8 cellular contexts compared by ENCODE assay signal in genomic region chr16:23302045-23302956, GRCh38. TPM values are rescaled to one million over a fixed set of nuclear protein-coding genes. Genes with fewer than 3 reads are reported as not detected.
DNase-seq lines count a peak whose midpoint lies in the region; ATAC-seq and TF ChIP-seq lines count a peak whose summit lies in the region.

Gene SCNN1B, plus strand, starts transcription at chr16:23302302. Its CDS starts 46,298 bp downstream, at chr16:23348600.

- no peak for TF ChIP-seq EP300 in neural cell (conservative IDR thresholded peaks at IDR 0.05; ENCODE audit: poor library complexity, severe bottlenecking)

- H3K9me3 Mint-ChIP-seq in IgD-negative memory B cell: no peaks in the 10 kb centered on the region

- TF ChIP-seq CTCF in DOHH2 (IDR thresholded peaks at IDR 0.05; ENCODE audit: low read depth, low read length, poor library complexity, severe bottlenecking) (no peak), coronary artery (IDR thresholded peaks at IDR 0.05) (no peak), neural cell (IDR thresholded peaks at IDR 0.05; ENCODE audit: poor library complexity, severe bottlenecking) (peak; percentile 18)

- H3F3A ChIP-seq in DOHH2 (ENCODE audit: control insufficient read depth, insufficient read depth) (no peaks in the 10 kb centered on the region), neural cell (ENCODE audit: insufficient read depth, low read length, poor library complexity, severe bottlenecking) (no peaks in the 10 kb centered on the region)

- no peaks in the 10 kb centered on the region for H3K4me1 ChIP-seq in DOHH2 (ENCODE audit: control insufficient read depth, low read length)

- H3K9me3 ChIP-seq in DOHH2 (ENCODE audit: control insufficient read depth, insufficient read depth, low read length) (no peaks in the 10 kb centered on the region), neural cell (ENCODE audit: low read length) (no peaks in the 10 kb centered on the region)

- H3K79me2 ChIP-seq in DOHH2 (ENCODE audit: control insufficient read depth, low read length) (no peaks in the 10 kb centered on the region), neural cell (replicated peaks; ENCODE audit: insufficient read depth, low read length) (no peaks in the 10 kb centered on the region)

- no peak within 1 kb of the TSS for H3K4me3 ChIP-seq in DOHH2 (ENCODE audit: low read length)
- H3K4me3 ChIP-seq in coronary artery: peak within 1 kb of the TSS; percentile 46
- peak within 1 kb of the TSS; percentile 73 for H3K4me3 ChIP-seq in neural cell (ENCODE audit: low read length)

- no peaks in the 10 kb centered on the region for H3K36me3 ChIP-seq in DOHH2 (ENCODE audit: control insufficient read depth, low read length)
- H3K36me3 ChIP-seq in neural cell (ENCODE audit: insufficient read depth, low read length): no peaks in the 10 kb centered on the region

- TF ChIP-seq RAD21 in neural cell (conservative IDR thresholded peaks at IDR 0.05): no peak

- ATAC-seq in GM19023 (IDR thresholded peaks at IDR 0.05; ENCODE audit: unreplicated experiment) (no peak), HG02884 (IDR thresholded peaks at IDR 0.05; ENCODE audit: unreplicated experiment) (no peak)

- peak within 1 kb of the TSS; percentile 14; the same call in 1 of the 2 replicates for H3K4me2 ChIP-seq in DOHH2 (ENCODE audit: low read length)
- H3K4me2 ChIP-seq in neural cell (ENCODE audit: low read length): peak within 1 kb of the TSS; percentile 48

- H3K36me3 Mint-ChIP-seq in IgD-negative memory B cell: peaks cover 3% of the 10 kb centered on the region

- H2AFZ ChIP-seq in neural cell (ENCODE audit: low read depth, low read length): no peak within 1 kb of the TSS

- peak within 1 kb of the TSS in 3 of 4 donors; percentile 39 to 55 (median 51) for H3K4me3 Mint-ChIP-seq in IgD-negative memory B cell

- no peaks in the 10 kb centered on the region for H4K20me1 ChIP-seq in DOHH2 (ENCODE audit: control insufficient read depth, insufficient read depth, low read depth, low read length)
- no peaks in the 10 kb centered on the region for H4K20me1 ChIP-seq in neural cell (ENCODE audit: insufficient read depth)

- H3K27me3 Mint-ChIP-seq in IgD-negative memory B cell: peaks cover 25% of the 10 kb centered on the region

- H3K27ac Mint-ChIP-seq in IgD-negative memory B cell: no peak within 1 kb of the TSS

- H3K27me3 ChIP-seq in DOHH2 (ENCODE audit: control insufficient read depth, low read length) (peaks cover 35% of the 10 kb centered on the region), neural cell (ENCODE audit: insufficient read depth, low read depth, low read length) (peaks cover 47% of the 10 kb centered on the region)

- peak within 1 kb of the TSS; percentile 39 for H3K9ac ChIP-seq in neural cell (ENCODE audit: low read length)

- H3K9me2 ChIP-seq in DOHH2 (replicated peaks; ENCODE audit: control insufficient read depth, low read length) (no peaks in the 10 kb centered on the region), neural cell (ENCODE audit: insufficient read depth, low read length) (no peaks in the 10 kb centered on the region)

- H3K27ac ChIP-seq in DOHH2 (ENCODE audit: low read depth, low read length) (no peak within 1 kb of the TSS), coronary artery (no peak within 1 kb of the TSS), neural cell (ENCODE audit: low read length) (no peak within 1 kb of the TSS)

- DNase-seq in coronary artery (ENCODE audit: low spot score) (no peak), NCI-H82 treated with DMSO at 0.1 percent for 48 hours (lab: John Stamatoyannopoulos, UW; ENCODE audit: unreplicated experiment) (no peak), activated T-cell treated with anti-CD3 and anti-CD28 coated beads for 4 hours (no peak)

- H3K4me1 Mint-ChIP-seq in IgD-negative memory B cell: peaks cover 5 to 10% (median 6%) of the 10 kb centered on the region in 3 donors

TF ChIP-seq in neural cell, 6 proteins besides CTCF, POLR2A, EP300 and RAD21:
- TF ChIP-seq POLR2AphosphoS5 (IDR thresholded peaks at IDR 0.05) (no peak), TAF1 (IDR thresholded peaks at IDR 0.05; ENCODE audit: low read depth) (no peak), MXI1 (conservative IDR thresholded peaks at IDR 0.05; ENCODE audit: poor library complexity, severe bottlenecking) (no peak), EZH2 (IDR thresholded peaks at IDR 0.05; ENCODE audit: borderline replicate concordance, insufficient read depth, low read length, poor library complexity, severe bottlenecking) (no peak), SMC3 (conservative IDR thresholded peaks at IDR 0.05; ENCODE audit: poor library complexity) (no peak)
- TF ChIP-seq, protein P1, sequence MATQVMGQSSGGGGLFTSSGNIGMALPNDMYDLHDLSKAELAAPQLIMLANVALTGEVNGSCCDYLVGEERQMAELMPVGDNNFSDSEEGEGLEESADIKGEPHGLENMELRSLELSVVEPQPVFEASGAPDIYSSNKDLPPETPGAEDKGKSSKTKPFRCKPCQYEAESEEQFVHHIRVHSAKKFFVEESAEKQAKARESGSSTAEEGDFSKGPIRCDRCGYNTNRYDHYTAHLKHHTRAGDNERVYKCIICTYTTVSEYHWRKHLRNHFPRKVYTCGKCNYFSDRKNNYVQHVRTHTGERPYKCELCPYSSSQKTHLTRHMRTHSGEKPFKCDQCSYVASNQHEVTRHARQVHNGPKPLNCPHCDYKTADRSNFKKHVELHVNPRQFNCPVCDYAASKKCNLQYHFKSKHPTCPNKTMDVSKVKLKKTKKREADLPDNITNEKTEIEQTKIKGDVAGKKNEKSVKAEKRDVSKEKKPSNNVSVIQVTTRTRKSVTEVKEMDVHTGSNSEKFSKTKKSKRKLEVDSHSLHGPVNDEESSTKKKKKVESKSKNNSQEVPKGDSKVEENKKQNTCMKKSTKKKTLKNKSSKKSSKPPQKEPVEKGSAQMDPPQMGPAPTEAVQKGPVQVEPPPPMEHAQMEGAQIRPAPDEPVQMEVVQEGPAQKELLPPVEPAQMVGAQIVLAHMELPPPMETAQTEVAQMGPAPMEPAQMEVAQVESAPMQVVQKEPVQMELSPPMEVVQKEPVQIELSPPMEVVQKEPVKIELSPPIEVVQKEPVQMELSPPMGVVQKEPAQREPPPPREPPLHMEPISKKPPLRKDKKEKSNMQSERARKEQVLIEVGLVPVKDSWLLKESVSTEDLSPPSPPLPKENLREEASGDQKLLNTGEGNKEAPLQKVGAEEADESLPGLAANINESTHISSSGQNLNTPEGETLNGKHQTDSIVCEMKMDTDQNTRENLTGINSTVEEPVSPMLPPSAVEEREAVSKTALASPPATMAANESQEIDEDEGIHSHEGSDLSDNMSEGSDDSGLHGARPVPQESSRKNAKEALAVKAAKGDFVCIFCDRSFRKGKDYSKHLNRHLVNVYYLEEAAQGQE (IDR thresholded peaks at IDR 0.05; ENCODE audit: borderline replicate concordance): no peak

RNA-seq across cellular contexts. Expression of gene SCNN1B, which starts in this region (rescaled TPM):
- polyA plus RNA-seq in IgD-negative memory B cell (0.24 TPM), neural cell (not detected in 2 replicates)
- polyA minus RNA-seq in neural cell: not detected in 2 replicates
